20 cellular contexts compared by ENCODE assay signal in genomic region chr2:3115301-3116042, GRCh38.
"Had no signal": no experiment of that assay in that cellular context is flagged by ENCODE, and none has a peak within 500 bp of the region (broad histone marks: within the 10 kb centered on the region; RNA-seq: fewer than 3 reads in every experiment).

No MANE protein-coding gene starts in this region.

- H3K4me2 ChIP-seq: smooth muscle cell had no signal

- H3K4me3 Mint-ChIP-seq: activated CD4-positive, alpha-beta memory T cell treated with anti-CD3 and anti-CD28 coated beads for 36 hours; activated CD4-positive, alpha-beta T cell treated with anti-CD3 and anti-CD28 coated beads for 36 hours; activated naive CD8-positive, alpha-beta T cell treated with anti-CD3 and anti-CD28 coated beads, Interleukin-2, amount 10 ng/mL, durations not matched to agents 7 days and 5 days; naive thymus-derived CD4-positive, alpha-beta T cell; stimulated activated effector memory CD8-positive, alpha-beta T cell treated with anti-CD3 and anti-CD28 coated beads, Interleukin-12 subunit alpha, Interleukin-12 subunit beta, amount 100 ng/mL, for 72 hours; WTC11 had no signal

- DNase-seq: activated CD4-positive, alpha-beta memory T cell treated with anti-CD3 and anti-CD28 coated beads for 36 hours; activated CD4-positive, alpha-beta T cell treated with anti-CD3 and anti-CD28 coated beads for 36 hours; activated gamma-delta T cell; activated naive CD8-positive, alpha-beta T cell treated with anti-CD3 and anti-CD28 coated beads, Interleukin-2, amount 10 ng/mL, durations not matched to agents 7 days and 5 days; activated T-cell treated with anti-CD3 and anti-CD28 coated beads, Interleukin-2, amount 50 U/mL, for 48 hours; body of pancreas; dermis blood vessel endothelial cell; effector memory CD4-positive, alpha-beta T cell; esophagus squamous epithelium; mesenchymal stem cell; naive thymus-derived CD4-positive, alpha-beta T cell; pancreas; stimulated activated CD4-positive, alpha-beta T cell treated with anti-CD3 and anti-CD28 coated beads, Interleukin-4, amount 100 ng/mL, for 24 hours; T-helper 2 cell; uterus had no signal

- H3K4me1 ChIP-seq: body of pancreas, esophagus squamous epithelium, pancreas, tibial artery, uterus had no signal

- H3K27ac Mint-ChIP-seq: activated CD4-positive, alpha-beta memory T cell treated with anti-CD3 and anti-CD28 coated beads for 36 hours; activated CD4-positive, alpha-beta T cell treated with anti-CD3 and anti-CD28 coated beads for 36 hours; activated naive CD8-positive, alpha-beta T cell treated with anti-CD3 and anti-CD28 coated beads, Interleukin-2, amount 10 ng/mL, durations not matched to agents 7 days and 5 days; naive thymus-derived CD4-positive, alpha-beta T cell; stimulated activated effector memory CD8-positive, alpha-beta T cell treated with anti-CD3 and anti-CD28 coated beads, Interleukin-12 subunit alpha, Interleukin-12 subunit beta, amount 100 ng/mL, for 72 hours; WTC11 had no signal

- H3K27me3 Mint-ChIP-seq: activated CD4-positive, alpha-beta memory T cell treated with anti-CD3 and anti-CD28 coated beads for 36 hours; activated CD4-positive, alpha-beta T cell treated with anti-CD3 and anti-CD28 coated beads for 36 hours; activated naive CD8-positive, alpha-beta T cell treated with anti-CD3 and anti-CD28 coated beads, Interleukin-2, amount 10 ng/mL, durations not matched to agents 7 days and 5 days; naive thymus-derived CD4-positive, alpha-beta T cell had no signal

- H3K4me3 ChIP-seq: body of pancreas, esophagus squamous epithelium, pancreas, smooth muscle cell, tibial artery, uterus had no signal

- H3K4me1 Mint-ChIP-seq: activated CD4-positive, alpha-beta T cell treated with anti-CD3 and anti-CD28 coated beads for 36 hours; activated naive CD8-positive, alpha-beta T cell treated with anti-CD3 and anti-CD28 coated beads, Interleukin-2, amount 10 ng/mL, durations not matched to agents 7 days and 5 days; naive thymus-derived CD4-positive, alpha-beta T cell; stimulated activated effector memory CD8-positive, alpha-beta T cell treated with anti-CD3 and anti-CD28 coated beads, Interleukin-12 subunit alpha, Interleukin-12 subunit beta, amount 100 ng/mL, for 72 hours had no signal

- H3K36me3 Mint-ChIP-seq: activated CD4-positive, alpha-beta memory T cell treated with anti-CD3 and anti-CD28 coated beads for 36 hours; activated naive CD8-positive, alpha-beta T cell treated with anti-CD3 and anti-CD28 coated beads, Interleukin-2, amount 10 ng/mL, durations not matched to agents 7 days and 5 days; stimulated activated effector memory CD8-positive, alpha-beta T cell treated with anti-CD3 and anti-CD28 coated beads, Interleukin-12 subunit alpha, Interleukin-12 subunit beta, amount 100 ng/mL, for 72 hours had no signal

- ATAC-seq: activated CD4-positive, alpha-beta T cell treated with anti-CD3 and anti-CD28 coated beads for 36 hours; body of pancreas; naive thymus-derived CD4-positive, alpha-beta T cell; pancreas; sciatic nerve; stimulated activated effector memory CD8-positive, alpha-beta T cell treated with anti-CD3 and anti-CD28 coated beads, Interleukin-12 subunit alpha, Interleukin-12 subunit beta, amount 100 ng/mL, for 72 hours; WTC11 had no signal

- H3K9me3 ChIP-seq: body of pancreas, esophagus squamous epithelium, pancreas, tibial artery, uterus had no signal

- H3K9me3 Mint-ChIP-seq: activated naive CD8-positive, alpha-beta T cell treated with anti-CD3 and anti-CD28 coated beads, Interleukin-2, amount 10 ng/mL, durations not matched to agents 7 days and 5 days; stimulated activated effector memory CD8-positive, alpha-beta T cell treated with anti-CD3 and anti-CD28 coated beads, Interleukin-12 subunit alpha, Interleukin-12 subunit beta, amount 100 ng/mL, for 72 hours had no signal

- H3K27me3 ChIP-seq: body of pancreas, pancreas, tibial artery, uterus had no signal

- H3K27ac ChIP-seq: body of pancreas, esophagus squamous epithelium, pancreas, tibial artery, uterus had no signal

- H3K36me3 ChIP-seq: esophagus squamous epithelium, pancreas, tibial artery, uterus had no signal
